ENCODE assay signal across 10 cellular contexts in the genomic region with DNA sequence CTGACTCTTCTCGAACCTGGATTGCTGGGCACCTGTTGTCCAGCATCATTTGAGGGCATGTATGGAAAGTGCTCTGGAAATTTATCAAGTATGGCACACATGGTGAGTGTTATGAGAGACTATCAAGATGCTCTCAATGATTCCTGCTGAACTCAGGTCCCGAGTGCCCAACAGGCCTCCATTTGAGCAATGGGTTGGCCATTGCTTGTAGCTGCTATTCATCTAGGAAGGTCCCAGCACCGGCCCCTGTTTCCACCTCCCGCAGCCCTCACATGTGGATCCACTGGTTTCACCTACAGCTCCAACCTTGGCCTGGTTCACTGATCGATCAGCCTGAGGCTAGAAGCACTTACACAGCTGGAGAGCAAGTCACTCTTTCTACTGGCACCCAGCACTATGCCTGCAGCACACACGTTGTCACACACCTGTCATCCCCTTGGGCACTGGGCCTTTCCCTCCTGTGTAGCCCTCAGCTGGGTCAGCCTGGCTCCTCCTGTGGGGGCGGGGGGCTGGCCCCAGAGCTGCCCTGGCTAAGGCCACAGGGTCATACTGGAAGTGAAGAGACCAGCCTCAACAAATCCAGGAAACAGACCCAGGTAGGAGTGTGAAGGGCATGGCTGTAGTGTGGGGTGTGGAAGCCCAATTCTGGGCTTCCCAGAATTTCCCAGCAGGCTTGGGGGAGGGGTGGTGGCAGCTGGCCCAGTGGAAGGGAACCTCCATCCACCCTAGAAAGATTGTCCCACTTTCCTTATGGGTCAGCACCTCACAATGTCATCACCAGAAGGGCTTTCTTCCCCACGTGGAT. TPM values are rescaled to one million over a fixed set of nuclear protein-coding genes. Genes with fewer than 3 reads are reported as not detected.
DNase-seq lines count a peak whose midpoint lies in the region; ATAC-seq and TF ChIP-seq lines count a peak whose summit lies in the region.
"Had no signal": no experiment of that assay in that cellular context is flagged by ENCODE, and none has a peak within 500 bp of the region (broad histone marks: within the 10 kb centered on the region; RNA-seq: fewer than 3 reads in every experiment).

No MANE protein-coding gene starts in this region.

- no peaks in the 10 kb centered on the region for H3K27me3 ChIP-seq in RWPE2 (ENCODE audit: insufficient read depth, poor library complexity, severe bottlenecking)
- no peaks in the 10 kb centered on the region for H3K27me3 ChIP-seq in gastroesophageal sphincter
- H3K27me3 ChIP-seq in ovary: no peaks in the 10 kb centered on the region
- H3K27me3 ChIP-seq in aorta (ENCODE audit: control insufficient read depth in 1 of 2, insufficient read depth in 2 of 2, low read length in 1 of 2): no peaks in the 10 kb centered on the region

- TF ChIP-seq EP300 in gastroesophageal sphincter (IDR thresholded peaks at IDR 0.05) (no peak), ovary (IDR thresholded peaks at IDR 0.05) (no peak)

- TF ChIP-seq POLR2A in gastroesophageal sphincter (IDR thresholded peaks at IDR 0.05): no peak
- no peak for TF ChIP-seq POLR2A in ovary (IDR thresholded peaks at IDR 0.05)

- peak; percentile 3; the same call in 1 of the 3 replicates for ATAC-seq in RWPE2 (ENCODE audit: low read depth)
- ATAC-seq in gastroesophageal sphincter: peak; percentile 6
- ATAC-seq in GM19467 (IDR thresholded peaks at IDR 0.05; ENCODE audit: unreplicated experiment): no peak
- ATAC-seq in GM19035 (IDR thresholded peaks at IDR 0.05; ENCODE audit: unreplicated experiment): no peak
- no peak for ATAC-seq in aorta (ENCODE audit: low FRiP score)

- H3K4me3 ChIP-seq in RWPE2 (ENCODE audit: severe bottlenecking) (no peak overlapping the region), gastroesophageal sphincter (no peak overlapping the region), ovary (no peak overlapping the region), aorta (ENCODE audit: low read length in 2 of 2) (no peak overlapping the region)

- WGBS in gastroesophageal sphincter (ENCODE audit: low coverage in 1 of 2), 2 donors: 100% methylated on average over 1 of the region's 8 CpGs; no CpG with 5 or more reads in 1 of the 2 donors
- WGBS in ovary, 3 donors: 78 to 82% (median 79%) methylated on average over 8 of the region's 8 CpGs
- WGBS in aorta, 2 donors: 83% methylated on average over 8 of the region's 8 CpGs

- H3K4me1 ChIP-seq in RWPE2 (ENCODE audit: insufficient read depth, poor library complexity, severe bottlenecking) (peaks cover 51% of the 10 kb centered on the region), gastroesophageal sphincter (peaks cover 20 to 40% (median 27%) of the 10 kb centered on the region in 3 donors), ovary (ENCODE audit: insufficient read depth) (peaks cover 19% of the 10 kb centered on the region), aorta (ENCODE audit: control insufficient read depth in 1 of 2, insufficient read depth in 2 of 2, low read length in 2 of 2) (peaks cover 3 to 9% of the 10 kb centered on the region in 2 donors)

- DNase-seq in RWPE2 (ENCODE audit: low spot score) (no peak), ovary (peak in 3 of 5 donors; percentile 37 to 62 (median 54)), aorta (no peak)
- DNase-seq in activated effector memory CD4-positive, alpha-beta T cell treated with Interleukin-2 at 50 U/mL for 16 hours: no peak
- DNase-seq: CD4-positive, alpha-beta T cell; Karpas-422 had no signal

- H3K36me3 ChIP-seq in RWPE2 (ENCODE audit: low read depth): no peaks in the 10 kb centered on the region
- no peaks in the 10 kb centered on the region for H3K36me3 ChIP-seq in gastroesophageal sphincter
- H3K36me3 ChIP-seq in ovary: no peaks in the 10 kb centered on the region
- H3K36me3 ChIP-seq in aorta (ENCODE audit: control insufficient read depth in 1 of 2, insufficient read depth in 2 of 2, low read length in 1 of 2): no peaks in the 10 kb centered on the region

- TF ChIP-seq CTCF in C4-2B (conservative IDR thresholded peaks at IDR 0.05): no peak
- TF ChIP-seq CTCF in RWPE2 (IDR thresholded peaks at IDR 0.05; ENCODE audit: poor library complexity, severe bottlenecking): no peak
- TF ChIP-seq CTCF in gastroesophageal sphincter (IDR thresholded peaks at IDR 0.05): no peak
- no peak for TF ChIP-seq CTCF in ovary (IDR thresholded peaks at IDR 0.05)

- no peaks in the 10 kb centered on the region for H3K9me3 ChIP-seq in RWPE2 (ENCODE audit: severe bottlenecking)
- H3K9me3 ChIP-seq in gastroesophageal sphincter: no peaks in the 10 kb centered on the region
- H3K9me3 ChIP-seq in ovary: no peaks in the 10 kb centered on the region
- no peaks in the 10 kb centered on the region for H3K9me3 ChIP-seq in aorta (ENCODE audit: control insufficient read depth, low read length)

- H3K27ac ChIP-seq in C4-2B (peak overlapping the region; percentile 52), RWPE2 (ENCODE audit: poor library complexity, severe bottlenecking) (peak overlapping the region; percentile 83), gastroesophageal sphincter (peak overlapping the region in 3 of 4 donors; percentile 73 to 78 (median 78)), ovary (peak overlapping the region in 1 of 2 donors; percentile 10), aorta (ENCODE audit: low read depth in 1 of 2, low read length in 2 of 2) (peak overlapping the region in 1 of 2 donors; percentile 19)

- intact Hi-C loops in ovary (cut with DNase I): loop anchor here in 1 of 4 donors (5.0 kb wide), 1 partner anchor 44 kb away; a partner anchor contains a TSS
- intact Hi-C loops in aorta (cut with DNase I): loop anchor here in 1 of 2 donors (5.0 kb wide), 1 partner anchor 49 kb away; no protein-coding TSS in a partner anchor

RNA-seq across cellular contexts. Expression of a gene that starts 41.7 kb away (rescaled TPM):
- 10 to 100 TPM; 19.8 to 30.6 (median 25.9) TPM for total RNA-seq in gastroesophageal sphincter
- 10 to 100 TPM; 21.6 to 78.6 (median 46.0) TPM for total RNA-seq in ovary
- 10 to 100 TPM; 18.7 to 78.6 TPM for polyA plus RNA-seq in ovary
- total RNA-seq in aorta: 10 to 100 TPM; 65.9 to 90.8 TPM
- 10 to 100 TPM in 1 of 2 donors, 1 to 10 TPM in 1; 7.1 to 44.1 TPM for polyA plus RNA-seq in aorta

Comparison
In these comparisons a context has a peak if more than half of its experiments do, and no peak if none do; other contexts are left out.
1. ATAC-seq: peak in RWPE2 (single experiment) and gastroesophageal sphincter (single experiment); none in GM19467 (single experiment), GM19035 (single experiment) and aorta (single experiment).
2. DNase-seq: peak in ovary (3 of 5); none in RWPE2 (single experiment), activated effector memory CD4-positive, alpha-beta T cell treated with Interleukin-2 at 50 U/mL for 16 hours (single experiment) and aorta (0 of 2).